27 cellular contexts compared by ENCODE assay signal in genomic region chr11:10147195-10147594, GRCh38.
"Had no signal": no experiment of that assay in that cellular context is flagged by ENCODE, and none has a peak within 500 bp of the region (broad histone marks: within the 10 kb centered on the region; RNA-seq: fewer than 3 reads in every experiment).

No MANE protein-coding gene starts in this region.

- ATAC-seq: effector memory CD8-positive, alpha-beta T cell; esophagus mucosa; foreskin keratinocyte; gastrocnemius medialis; gastroesophageal sphincter; heart left ventricle; heart right ventricle had no signal

- DNase-seq: colonic mucosa; cortex of kidney; dermis blood vessel endothelial cell; dorsolateral prefrontal cortex; effector CD4-positive, alpha-beta T cell; effector CD8-positive, alpha-beta T cell; effector memory CD4-positive, alpha-beta T cell; effector memory CD8-positive, alpha-beta T cell; endodermal cell; erythroblast; esophagus squamous epithelium; foreskin fibroblast; foreskin keratinocyte; foreskin melanocyte; gastrocnemius medialis; glutamatergic neuron; head of caudate nucleus; heart left ventricle; heart right ventricle had no signal

- H3K4me3 ChIP-seq: colonic mucosa, coronary artery, dorsolateral prefrontal cortex, esophagus muscularis mucosa, esophagus squamous epithelium, gastrocnemius medialis, gastroesophageal sphincter, heart left ventricle, heart right ventricle had no signal

- H3K9me3 ChIP-seq: colonic mucosa, esophagus muscularis mucosa, esophagus squamous epithelium, gastrocnemius medialis, gastroesophageal sphincter had no signal

- H3K27ac ChIP-seq: colonic mucosa, coronary artery, dorsolateral prefrontal cortex, epithelial cell of prostate, esophagus muscularis mucosa, esophagus squamous epithelium, foreskin keratinocyte, gastrocnemius medialis, gastroesophageal sphincter, heart left ventricle, heart right ventricle had no signal

- H3K4me1 ChIP-seq: colonic mucosa, esophagus squamous epithelium, foreskin keratinocyte had no signal

- H3K36me3 ChIP-seq: colonic mucosa, esophagus muscularis mucosa, esophagus squamous epithelium, gastrocnemius medialis, gastroesophageal sphincter, heart left ventricle, heart right ventricle had no signal

- FAIRE-seq: endometrium, endothelial cell of umbilical vein, frontal cortex had no signal

- H3K27me3 ChIP-seq: colonic mucosa, dorsolateral prefrontal cortex, esophagus muscularis mucosa, esophagus squamous epithelium, foreskin keratinocyte, gastrocnemius medialis, gastroesophageal sphincter, heart left ventricle, heart right ventricle had no signal
